17 cellular contexts compared by ENCODE assay signal in genomic region chr10:97154162-97154561, GRCh38. TPM values are rescaled to one million over a fixed set of nuclear protein-coding genes. Genes with fewer than 3 reads are reported as not detected.
DNase-seq lines count a peak whose midpoint lies in the region; FAIRE-seq and TF ChIP-seq lines count a peak whose summit lies in the region.
"Had no signal": no experiment of that assay in that cellular context is flagged by ENCODE, and none has a peak within 500 bp of the region (broad histone marks: within the 10 kb centered on the region; RNA-seq: fewer than 3 reads in every experiment).

No MANE protein-coding gene starts in this region.

- H3K36me3 Mint-ChIP-seq in activated T-helper 2 cell treated with anti-CD3 and anti-CD28 coated beads, Interferon-gamma antibody, Interleukin-2, Interleukin-4, amounts not matched to agents 10 μg/mL and 5 μg/mL and 100 μg/mL, durations not matched to agents 14 hours and 24 hours and 36 hours (ENCODE audit: low read depth): no peaks in the 10 kb centered on the region
- H3K36me3 Mint-ChIP-seq: CD4-positive, CD25-positive, alpha-beta regulatory T cell; CD8-positive, alpha-beta memory T cell had no signal

- H3K9ac ChIP-seq in kidney (ENCODE audit: low read length in 2 of 2): no peak overlapping the region

- no peaks in the 10 kb centered on the region for H3K9me3 Mint-ChIP-seq in activated T-helper 2 cell treated with anti-CD3 and anti-CD28 coated beads, Interferon-gamma antibody, Interleukin-2, Interleukin-4, amounts not matched to agents 10 μg/mL and 5 μg/mL and 100 μg/mL, durations not matched to agents 14 hours and 24 hours and 36 hours
- H3K9me3 Mint-ChIP-seq: CD8-positive, alpha-beta memory T cell; H9; IgD-negative memory B cell had no signal

- no peak overlapping the region for H3K27ac Mint-ChIP-seq in activated T-helper 2 cell treated with anti-CD3 and anti-CD28 coated beads, Interferon-gamma antibody, Interleukin-2, Interleukin-4, amounts not matched to agents 10 μg/mL and 5 μg/mL and 100 μg/mL, durations not matched to agents 14 hours and 24 hours and 36 hours
- H3K27ac Mint-ChIP-seq: CD4-positive, CD25-positive, alpha-beta regulatory T cell; IgD-negative memory B cell had no signal

- no peak for TF ChIP-seq CTCF in kidney (IDR thresholded peaks at IDR 0.05; ENCODE audit: borderline replicate concordance, extremely low read depth, insufficient read depth)
- no peak for TF ChIP-seq CTCF in spleen (IDR thresholded peaks at IDR 0.05 in 8 of 11, conservative IDR thresholded peaks at IDR 0.05 in 3 of 11)

- H3K4me3 Mint-ChIP-seq in activated T-helper 2 cell treated with anti-CD3 and anti-CD28 coated beads, Interferon-gamma antibody, Interleukin-2, Interleukin-4, amounts not matched to agents 10 μg/mL and 5 μg/mL and 100 μg/mL, durations not matched to agents 14 hours and 24 hours and 36 hours (ENCODE audit: low read depth): no peak overlapping the region
- H3K4me3 Mint-ChIP-seq: CD4-positive, CD25-positive, alpha-beta regulatory T cell; CD8-positive, alpha-beta memory T cell; H9; IgD-negative memory B cell had no signal

- no peaks in the 10 kb centered on the region for H3K27me3 Mint-ChIP-seq in activated T-helper 2 cell treated with anti-CD3 and anti-CD28 coated beads, Interferon-gamma antibody, Interleukin-2, Interleukin-4, amounts not matched to agents 10 μg/mL and 5 μg/mL and 100 μg/mL, durations not matched to agents 14 hours and 24 hours and 36 hours (ENCODE audit: low read depth)

- WGBS in spleen, 5 donors: 82 to 91% (median 83%) methylated on average over 4 of the region's 4 CpGs

- H3K36me3 ChIP-seq in kidney (ENCODE audit: control insufficient read depth in 1 of 2, insufficient read depth in 2 of 2, low read length in 2 of 2) (no peaks in the 10 kb centered on the region), spleen (no peaks in the 10 kb centered on the region)
- H3K36me3 ChIP-seq: BE2C had no signal

- peaks cover 0 to 16% (median 0%) of the 10 kb centered on the region in 7 donors for H3K27me3 ChIP-seq in spleen (replicated peaks in 1 of 7)
- H3K27me3 ChIP-seq: BE2C had no signal

- no peaks in the 10 kb centered on the region for H3K4me1 Mint-ChIP-seq in activated T-helper 2 cell treated with anti-CD3 and anti-CD28 coated beads, Interferon-gamma antibody, Interleukin-2, Interleukin-4, amounts not matched to agents 10 μg/mL and 5 μg/mL and 100 μg/mL, durations not matched to agents 14 hours and 24 hours and 36 hours (ENCODE audit: low read depth)
- H3K4me1 Mint-ChIP-seq: CD4-positive, CD25-positive, alpha-beta regulatory T cell; CD8-positive, alpha-beta memory T cell had no signal

- in situ Hi-C loops in G401 (cut with HindIII; ENCODE audit: low sequenced_read_pairs): no loop called here

- DNase-seq in G401 (ENCODE audit: low spot score) (peak; percentile 56), cerebellar cortex (ENCODE audit: low spot score) (peak; percentile 41), kidney (peak; percentile 11), spleen (peak; percentile 17), NCI-H187 treated with DMSO at 0.1 percent for 48 hours (lab: John Stamatoyannopoulos, UW) (no peak)
- no peak for DNase-seq in activated T-helper 2 cell treated with anti-CD3 and anti-CD28 coated beads, Interferon-gamma antibody, Interleukin-2, Interleukin-4, amounts not matched to agents 10 μg/mL and 5 μg/mL and 100 μg/mL, durations not matched to agents 14 hours and 24 hours and 36 hours (ENCODE audit: low spot score)
- DNase-seq: ACHN; BE2C; CD4-positive, CD25-positive, alpha-beta regulatory T cell; CD8-positive, alpha-beta memory T cell; COR-L47; GF-D8; GOT3; H9 had no signal

- H3K27ac ChIP-seq in kidney (ENCODE audit: low read depth in 2 of 2, low read length in 2 of 2) (no peak overlapping the region), spleen (no peak overlapping the region)

- H3K4me1 ChIP-seq in kidney (ENCODE audit: control insufficient read depth in 1 of 2, insufficient read depth in 1 of 2, low read depth in 1 of 2, low read length in 2 of 2) (no peaks in the 10 kb centered on the region), spleen (no peaks in the 10 kb centered on the region)
- H3K4me1 ChIP-seq: BE2C had no signal

- TF ChIP-seq POLR2A in spleen (IDR thresholded peaks at IDR 0.05): no peak

- no peak overlapping the region for H3K4me3 ChIP-seq in kidney (ENCODE audit: low read length in 2 of 2)
- H3K4me3 ChIP-seq in spleen: no peak overlapping the region

- no peak for FAIRE-seq in kidney (lab: Jason Lieb, UNC)
- FAIRE-seq: A204.1, HTR-8/SVneo had no signal

- H3K9me3 ChIP-seq in kidney (ENCODE audit: control insufficient read depth in 1 of 2, low read length in 2 of 2): no peaks in the 10 kb centered on the region
- H3K9me3 ChIP-seq in spleen: no peaks in the 10 kb centered on the region
- H3K9me3 ChIP-seq: BE2C had no signal

- intact Hi-C loops in kidney (cut with DNase I) (no loop called here), spleen (cut with DNase I; ENCODE audit: low total_unique reads) (no loop called here)
- intact Hi-C loops in activated T-helper 2 cell treated with anti-CD3 and anti-CD28 coated beads, Interferon-gamma antibody, Interleukin-2, Interleukin-4, amounts not matched to agents 10 μg/mL and 5 μg/mL and 100 μg/mL, durations not matched to agents 14 hours and 24 hours and 36 hours (cut with micrococcal nuclease): no loop called here

RNA-seq across cellular contexts. Expression of gene SLIT1, which starts 31.6 kb away (rescaled TPM):
- total RNA-seq in G401 (2014; rRNA removed; shearing (Covaris generic)): 0.06 and 0.20 TPM in 2 replicates
- total RNA-seq in kidney: 0.35 TPM
- 0.06 TPM for polyA plus RNA-seq in kidney (ENCODE audit: insufficient read depth, low read depth, low replicate concordance)
- total RNA-seq in spleen: under 1 TPM; 0.19 to 0.82 (median 0.64) TPM
- polyA plus RNA-seq in spleen: under 1 TPM; 0.11 to 0.52 (median 0.29) TPM
- 0.21 and 0.32 TPM in 2 replicates for total RNA-seq in activated T-helper 2 cell treated with anti-CD3 and anti-CD28 coated beads, Interferon-gamma antibody, Interleukin-2, Interleukin-4, amounts not matched to agents 10 μg/mL and 5 μg/mL and 100 μg/mL, durations not matched to agents 14 hours and 24 hours and 36 hours
- polyA plus RNA-seq: CD4-positive, CD25-positive, alpha-beta regulatory T cell; IgD-negative memory B cell had no signal

Comparison
In these comparisons a context has a peak if more than half of its experiments do, and no peak if none do; other contexts are left out.
1. DNase-seq: peak in G401 (single experiment), cerebellar cortex (single experiment), kidney (single experiment) and spleen (single experiment); none in activated T-helper 2 cell treated with anti-CD3 and anti-CD28 coated beads, Interferon-gamma antibody, Interleukin-2, Interleukin-4, amounts not matched to agents 10 μg/mL and 5 μg/mL and 100 μg/mL, durations not matched to agents 14 hours and 24 hours and 36 hours (single experiment) and NCI-H187 treated with DMSO at 0.1 percent for 48 hours (single experiment).